8 cellular contexts compared by ENCODE assay signal in genomic region chr12:93676408-93677194, GRCh38. TPM values are rescaled to one million over a fixed set of nuclear protein-coding genes. Genes with fewer than 3 reads are reported as not detected.
DNase-seq lines count a peak whose midpoint lies in the region; ATAC-seq, FAIRE-seq and TF ChIP-seq lines count a peak whose summit lies in the region.

No MANE protein-coding gene starts in this region.

- TF ChIP-seq EP300 in HepG2 (IDR thresholded peaks at IDR 0.05; ENCODE audit: low read depth in 2 of 2, low read length in 2 of 2), result no peak
- no peak for TF ChIP-seq EP300 in HepG2 (CRISPR knock-in tag; IDR thresholded peaks at IDR 0.05; ENCODE audit: borderline replicate concordance)
- no peak for TF ChIP-seq EP300 in transverse colon (IDR thresholded peaks at IDR 0.05; ENCODE audit: low read depth)

- H4K20me1 ChIP-seq in HepG2 (ENCODE audit: insufficient read depth, low read length), result no peaks in the 10 kb centered on the region

- peaks cover 28% of the 10 kb centered on the region for H3K4me1 Mint-ChIP-seq in activated naive CD8-positive, alpha-beta T cell treated with anti-CD3 and anti-CD28 coated beads for 36 hours

- peak overlapping the region; percentile 98 for H3K27ac Mint-ChIP-seq in activated naive CD8-positive, alpha-beta T cell treated with anti-CD3 and anti-CD28 coated beads for 36 hours

- H3K27ac ChIP-seq in HepG2 (ENCODE audit: extremely low read length, insufficient read depth, low read length) (peak overlapping the region; percentile 98), transverse colon (peak overlapping the region; percentile 94 to 99 (median 96))

- peaks cover 15% of the 10 kb centered on the region for H3K36me3 Mint-ChIP-seq in activated naive CD8-positive, alpha-beta T cell treated with anti-CD3 and anti-CD28 coated beads for 36 hours

- no peak for TF ChIP-seq POLR2A in HepG2 (IDR thresholded peaks at IDR 0.05; ENCODE audit: insufficient read depth in 1 of 2, low read depth in 2 of 2, low read length in 2 of 2)
- TF ChIP-seq POLR2A in transverse colon (IDR thresholded peaks at IDR 0.05), result no peak

- no peaks in the 10 kb centered on the region for H3K36me3 ChIP-seq in HepG2 (replicated peaks in 1 of 2; ENCODE audit: control insufficient read depth in 1 of 2, insufficient read depth in 2 of 2, low read length in 2 of 2)
- H3K36me3 ChIP-seq in transverse colon, result no peaks in the 10 kb centered on the region

- no TSS peak for BruUV-seq in HepG2 (replicated peaks; lab: Mats Ljungman, UMichigan)

- no peak for FAIRE-seq in HepG2 (lab: Jason Lieb, UNC)

- H3K4me3 Mint-ChIP-seq in activated naive CD8-positive, alpha-beta T cell treated with anti-CD3 and anti-CD28 coated beads for 36 hours, result peak overlapping the region; percentile 95

- in situ Hi-C loops in HepG2 (cut with HindIII; ENCODE audit: extremely low pct_ligation_motif_present, low pct_unique_long_range_greater_than_20kb), result loop anchor here (5.0 kb wide), 1 partner anchor 66 kb away; no protein-coding TSS in a partner anchor
- in situ Hi-C loops in transverse colon (cut with MboI; ENCODE audit: low pct_ligation_motif_present in 1 of 4, low pct_unique_long_range_greater_than_20kb in 1 of 4, low sequenced_read_pairs in 3 of 4), result loop anchor here in 1 of 4 donors (10.0 kb wide), 1 partner anchor 102 kb away; the partner anchor contains the start of gene SOCS2
- in situ Hi-C loops in G401 (cut with HindIII; ENCODE audit: low sequenced_read_pairs), result no loop called here

- H2AFZ ChIP-seq in HepG2 (ENCODE audit: low read length), result peak overlapping the region; percentile 75

- H3K9me3 Mint-ChIP-seq in activated naive CD8-positive, alpha-beta T cell treated with anti-CD3 and anti-CD28 coated beads for 36 hours, result peaks cover 7% of the 10 kb centered on the region

- H3K27me3 ChIP-seq in HepG2 (ENCODE audit: control insufficient read depth in 1 of 2, insufficient read depth in 2 of 2, low read length in 2 of 2), result no peaks in the 10 kb centered on the region; a peak in 1 of 5 replicates
- H3K27me3 ChIP-seq in transverse colon, result peaks cover 5% of the 10 kb centered on the region

- H3K4me1 ChIP-seq in HepG2 (ENCODE audit: insufficient read depth, low read length) (peaks cover 35% of the 10 kb centered on the region), transverse colon (peaks cover 4 to 22% (median 12%) of the 10 kb centered on the region in 4 donors)

- POLR2A ChIA-PET in HepG2 (lab: Yijun Ruan, JAX), result interaction anchor here (0.7 to 1.4 kb wide), 11 partner anchors 9 to 113 kb away, joined by 3 to 9 read pairs (median 3); no protein-coding TSS in a partner anchor
- POLR2A ChIA-PET in GM10248 (lab: Yijun Ruan, JAX), result no interaction called here

- peaks cover 17% of the 10 kb centered on the region for H3K27me3 Mint-ChIP-seq in activated naive CD8-positive, alpha-beta T cell treated with anti-CD3 and anti-CD28 coated beads for 36 hours

- 47% methylated on average over 12 of the region's 12 CpGs for WGBS in HepG2 (ENCODE audit: low lambda C conversion rate)
- 25 to 53% methylated on average over 5 to 12 of the region's 12 CpGs for WGBS in transverse colon (ENCODE audit: low coverage in 1 of 2), 2 donors

- H3K4me2 ChIP-seq in HepG2 (ENCODE audit: low read depth, low read length), result peak overlapping the region; percentile 78

- peak; percentile 18 for ATAC-seq in HG03066 (IDR thresholded peaks at IDR 0.05; ENCODE audit: low read depth, unreplicated experiment)
- ATAC-seq in HepG2, result no peak

- intact Hi-C loops in HepG2 (cut with micrococcal nuclease; ENCODE audit: unreplicated experiment) (loop anchor here (1.0 to 5.0 kb wide), 4 partner anchors 51 to 174 kb away; no protein-coding TSS in a partner anchor), transverse colon (cut with DNase I; ENCODE audit: low total_unique reads) (loop anchor here (10.0 kb wide), 1 partner anchor 102 kb away; the partner anchor contains the start of gene SOCS2)

- CTCF ChIA-PET in HepG2 (lab: Yijun Ruan, JAX; ENCODE audit: low intra/inter-chr PET ratio, low total read pairs), result no interaction called here
- CTCF ChIA-PET in GM10248 (lab: Yijun Ruan, JAX), result interaction anchor here (0.8 to 1.3 kb wide), 6 partner anchors 25 to 426 kb away, joined by 3 to 5 read pairs (median 3); no protein-coding TSS in a partner anchor

- peak overlapping the region; percentile 93 for H3K9ac ChIP-seq in HepG2 (ENCODE audit: insufficient read depth, low read depth, low read length)

- TF ChIP-seq CTCF in AG09309 (IDR thresholded peaks at IDR 0.05; ENCODE audit: control insufficient read depth, insufficient read depth, low read depth, low read length, missing control alignments) (no peak), HepG2 (CRISPR knock-in tag; IDR thresholded peaks at IDR 0.05) (no peak), transverse colon (IDR thresholded peaks at IDR 0.05) (no peak), GM10248 (IDR thresholded peaks at IDR 0.05; ENCODE audit: control extremely low read depth, extremely low read depth, low read depth, missing control alignments) (no peak)

- H3K4me3 ChIP-seq in AG09309 (ENCODE audit: control insufficient read depth, low read depth, low read length) (peak overlapping the region; percentile 84), HepG2 (replicated peaks in 1 of 3; ENCODE audit: insufficient read depth in 1 of 3, low read depth in 2 of 3, low read length in 3 of 3) (peak overlapping the region; percentile 51 to 87 (median 70)), transverse colon (peak overlapping the region; percentile 19 to 80 (median 57))

- DNase-seq in AG09309 (ENCODE audit: low read depth) (no peak), HepG2 (ENCODE audit: low spot score) (no peak), transverse colon (no peak), G401 (ENCODE audit: low spot score) (no peak), NCI-H1436 treated with DMSO at 0.1 percent for 48 hours (lab: John Stamatoyannopoulos, UW) (no peak), GM10248 (ENCODE audit: extremely low spot score) (no peak)
- DNase-seq in activated naive CD8-positive, alpha-beta T cell treated with anti-CD3 and anti-CD28 coated beads for 36 hours, result no peak

- no peak for TF ChIP-seq RAD21 in HepG2 (CRISPR knock-in tag; IDR thresholded peaks at IDR 0.05)

- no peaks in the 10 kb centered on the region for H3K79me2 ChIP-seq in HepG2 (ENCODE audit: insufficient read depth, low read length)

- H3K9me3 ChIP-seq in HepG2 (ENCODE audit: low read length) (no peaks in the 10 kb centered on the region), transverse colon (no peaks in the 10 kb centered on the region)

TF ChIP-seq in HepG2, 621 proteins besides CTCF, POLR2A, EP300 and RAD21 (continues in another document):
- TF ChIP-seq ZNF850 (CRISPR knock-in tag; conservative IDR thresholded peaks at IDR 0.05) (no peak), ZNF589 (CRISPR knock-in tag; conservative IDR thresholded peaks at IDR 0.05) (0 out of 2 replicates have a peak, but pooled peaks have one; percentile 2), YEATS4 (CRISPR knock-in tag; IDR thresholded peaks at IDR 0.05; ENCODE audit: borderline replicate concordance) (no peak), CHD4 (IDR thresholded peaks at IDR 0.05; ENCODE audit: borderline replicate concordance, low read length) (0 out of 2 replicates have a peak, but pooled peaks have one; percentile 76), ZNF747 (CRISPR knock-in tag; IDR thresholded peaks at IDR 0.05; ENCODE audit: borderline replicate concordance) (peak; percentile 16; the same call in 1 of the 2 replicates), ZBTB38 (CRISPR knock-in tag; IDR thresholded peaks at IDR 0.05) (no peak), SNAI1 (CRISPR knock-in tag; IDR thresholded peaks at IDR 0.05; ENCODE audit: borderline replicate concordance) (peak; percentile 51; the same call in 1 of the 2 replicates), ZNF777 (CRISPR knock-in tag; IDR thresholded peaks at IDR 0.05) (0 out of 2 replicates have a peak, but pooled peaks have one; percentile 1), ZNF12 (CRISPR knock-in tag; IDR thresholded peaks at IDR 0.05) (no peak), NONO (IDR thresholded peaks at IDR 0.05) (no peak), NONO (CRISPR knock-in tag; conservative IDR thresholded peaks at IDR 0.05) (peak; percentile 1; the same call in 1 of the 2 replicates), LCORL (IDR thresholded peaks at IDR 0.05) (no peak), LCORL (CRISPR knock-in tag; IDR thresholded peaks at IDR 0.05) (no peak), SATB2 (CRISPR knock-in tag; IDR thresholded peaks at IDR 0.05) (0 out of 2 replicates have a peak, but pooled peaks have one; percentile 8), MAF1 (CRISPR knock-in tag; IDR thresholded peaks at IDR 0.05; ENCODE audit: borderline replicate concordance) (no peak)

RNA-seq across cellular contexts. Expression of gene CRADD, which starts 0.6 kb away (rescaled TPM):
- total RNA-seq in activated naive CD8-positive, alpha-beta T cell treated with anti-CD3 and anti-CD28 coated beads for 36 hours, result 1 to 10 TPM; 6.0 to 8.7 TPM
- total RNA-seq in HepG2 (2016; rRNA removed; fragmentation: Illumina TruSeq; extraction: Trizol) (18.8 and 22.3 TPM in 2 replicates), transverse colon (10 to 100 TPM; 45.6 to 59.3 (median 56.3) TPM)
- 7.7 and 9.3 TPM in 2 replicates for total RNA-seq in HepG2 (2016; cell fraction: cytosol; rRNA removed; fragmentation: Illumina TruSeq; extraction: Trizol; ENCODE audit: low read depth)
- 15.4 and 25.4 TPM in 2 replicates for total RNA-seq in HepG2 (2016; cell fraction: insoluble cytoplasmic fraction; rRNA removed; fragmentation: Illumina TruSeq; extraction: Trizol)
- 10.0 and 11.9 TPM in 2 replicates for total RNA-seq in HepG2 (2016; cell fraction: membrane; rRNA removed; fragmentation: Illumina TruSeq; extraction: Trizol)
- 11.3 and 12.9 TPM in 2 replicates for total RNA-seq in HepG2 (2016; cell fraction: nucleus; rRNA removed; fragmentation: Illumina TruSeq; extraction: Trizol)
- 12.4 and 13.7 TPM in 2 replicates for polyA plus RNA-seq in HepG2 (2011; rRNA removed)
- polyA plus RNA-seq in HepG2 (2011; cell fraction: cytosol; rRNA removed), result 14.5 and 17.3 TPM in 2 replicates
- polyA plus RNA-seq in HepG2 (2011; cell fraction: nucleus; rRNA removed), result 6.3 and 6.5 TPM in 2 replicates
- polyA plus RNA-seq in HepG2 (2012), result 13.8 and 16.2 TPM in 2 replicates
- 6.6 and 6.9 TPM in 2 replicates for polyA plus RNA-seq in HepG2 (2016; cell fraction: cytosol; fragmentation: Illumina TruSeq; extraction: Trizol; ENCODE audit: low read depth)
- 20.3 and 24.7 TPM in 2 replicates for polyA plus RNA-seq in HepG2 (2016; cell fraction: insoluble cytoplasmic fraction; fragmentation: Illumina TruSeq; extraction: Trizol; ENCODE audit: low read depth)
- polyA plus RNA-seq in HepG2 (2016; cell fraction: membrane; fragmentation: Illumina TruSeq; extraction: Trizol; ENCODE audit: low read depth), result 7.1 and 10.2 TPM in 2 replicates
- polyA plus RNA-seq in HepG2 (2016; cell fraction: nucleus; fragmentation: Illumina TruSeq; extraction: Trizol; ENCODE audit: insufficient read depth, low read depth), result 8.0 and 9.4 TPM in 2 replicates
- polyA minus RNA-seq in HepG2 (2011; rRNA and poly(A)+ RNA removed; ENCODE audit: low replicate concordance), result 7.4 and 15.6 TPM in 2 replicates
- polyA minus RNA-seq in HepG2 (2011; cell fraction: cytosol; rRNA and poly(A)+ RNA removed), result 4.2 and 6.2 TPM in 2 replicates
- polyA minus RNA-seq in HepG2 (2011; cell fraction: nucleus; rRNA and poly(A)+ RNA removed), result 18.9 and 22.4 TPM in 2 replicates
- 8.8 and 8.9 TPM in 2 replicates for total RNA-seq in G401 (2014; rRNA removed; shearing (Covaris generic))
